1 cellular context compared by ENCODE assay signal in the genomic region with DNA sequence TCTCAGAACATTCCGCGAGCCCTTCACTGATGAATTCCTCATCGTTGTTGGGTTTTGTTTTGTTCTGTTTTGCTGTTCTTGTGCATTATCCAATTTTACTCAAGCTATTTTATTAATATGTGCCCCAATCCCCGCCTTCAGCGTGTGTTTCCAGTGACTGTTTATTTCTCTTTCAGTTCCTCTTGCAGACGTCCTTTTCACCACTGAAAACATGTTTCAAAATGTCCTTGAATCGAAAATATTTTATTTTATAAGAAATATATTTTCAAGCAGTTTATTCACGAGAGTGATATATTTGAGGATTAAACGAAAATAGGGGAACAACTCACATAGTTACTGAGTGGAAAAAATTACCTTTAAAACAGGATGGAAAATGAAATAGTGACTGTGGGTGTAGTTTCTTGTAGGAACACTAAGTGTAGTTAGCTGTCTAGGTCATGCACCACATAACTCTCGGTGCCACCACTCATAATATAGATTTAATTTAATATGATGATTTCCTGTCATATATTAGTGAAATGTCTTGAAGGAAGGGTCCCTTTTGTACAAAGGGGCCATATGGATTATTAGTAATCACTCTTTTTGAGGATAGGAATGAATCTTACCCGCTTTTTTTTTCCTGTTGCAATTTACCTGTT.
TF ChIP-seq lines count a peak whose summit lies in the region.

No MANE protein-coding gene starts in this region.

TF ChIP-seq in GM23338, 12 proteins besides CTCF, POLR2A, EP300 and RAD21 (continued from another document):
- TF ChIP-seq, protein P1, sequence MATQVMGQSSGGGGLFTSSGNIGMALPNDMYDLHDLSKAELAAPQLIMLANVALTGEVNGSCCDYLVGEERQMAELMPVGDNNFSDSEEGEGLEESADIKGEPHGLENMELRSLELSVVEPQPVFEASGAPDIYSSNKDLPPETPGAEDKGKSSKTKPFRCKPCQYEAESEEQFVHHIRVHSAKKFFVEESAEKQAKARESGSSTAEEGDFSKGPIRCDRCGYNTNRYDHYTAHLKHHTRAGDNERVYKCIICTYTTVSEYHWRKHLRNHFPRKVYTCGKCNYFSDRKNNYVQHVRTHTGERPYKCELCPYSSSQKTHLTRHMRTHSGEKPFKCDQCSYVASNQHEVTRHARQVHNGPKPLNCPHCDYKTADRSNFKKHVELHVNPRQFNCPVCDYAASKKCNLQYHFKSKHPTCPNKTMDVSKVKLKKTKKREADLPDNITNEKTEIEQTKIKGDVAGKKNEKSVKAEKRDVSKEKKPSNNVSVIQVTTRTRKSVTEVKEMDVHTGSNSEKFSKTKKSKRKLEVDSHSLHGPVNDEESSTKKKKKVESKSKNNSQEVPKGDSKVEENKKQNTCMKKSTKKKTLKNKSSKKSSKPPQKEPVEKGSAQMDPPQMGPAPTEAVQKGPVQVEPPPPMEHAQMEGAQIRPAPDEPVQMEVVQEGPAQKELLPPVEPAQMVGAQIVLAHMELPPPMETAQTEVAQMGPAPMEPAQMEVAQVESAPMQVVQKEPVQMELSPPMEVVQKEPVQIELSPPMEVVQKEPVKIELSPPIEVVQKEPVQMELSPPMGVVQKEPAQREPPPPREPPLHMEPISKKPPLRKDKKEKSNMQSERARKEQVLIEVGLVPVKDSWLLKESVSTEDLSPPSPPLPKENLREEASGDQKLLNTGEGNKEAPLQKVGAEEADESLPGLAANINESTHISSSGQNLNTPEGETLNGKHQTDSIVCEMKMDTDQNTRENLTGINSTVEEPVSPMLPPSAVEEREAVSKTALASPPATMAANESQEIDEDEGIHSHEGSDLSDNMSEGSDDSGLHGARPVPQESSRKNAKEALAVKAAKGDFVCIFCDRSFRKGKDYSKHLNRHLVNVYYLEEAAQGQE (IDR thresholded peaks at IDR 0.05; ENCODE audit: unreplicated experiment), result no peak
- no peak for TF ChIP-seq ZNF331 (CRISPR knock-in tag; IDR thresholded peaks at IDR 0.05; ENCODE audit: low read depth)
- TF ChIP-seq CREB1 (CRISPR knock-in tag; IDR thresholded peaks at IDR 0.05; ENCODE audit: low read depth), result no peak
- TF ChIP-seq ZNF114 (CRISPR knock-in tag; IDR thresholded peaks at IDR 0.05), result no peak
- no peak for TF ChIP-seq POLR2AphosphoS5 (IDR thresholded peaks at IDR 0.05; ENCODE audit: low read depth)
